Comparison of ENCODE assay signal across 2 cellular contexts in the genomic region with DNA sequence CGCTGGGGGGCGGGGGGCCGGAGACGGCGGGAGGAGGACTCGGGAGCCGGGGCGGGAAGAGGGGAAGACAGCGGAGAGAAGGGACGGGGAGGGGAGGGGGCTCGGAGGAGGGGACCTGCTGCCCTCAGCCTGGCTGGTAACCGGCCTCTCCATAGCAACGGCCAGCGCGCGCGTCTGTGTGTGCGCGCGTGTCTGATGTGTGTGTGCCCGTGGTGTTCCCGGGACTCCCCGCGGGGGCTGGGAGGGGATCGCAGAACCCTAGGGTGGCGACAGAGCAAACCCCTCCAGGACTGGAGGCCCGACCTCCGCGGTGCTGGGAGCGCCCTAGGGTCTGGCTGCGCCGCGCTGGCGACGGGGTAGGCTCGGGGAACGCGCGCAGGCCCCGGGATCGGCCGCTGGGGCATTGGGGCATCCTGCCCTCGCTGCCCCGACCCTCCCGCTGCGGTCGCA.
TF ChIP-seq lines count a peak whose summit lies in the region.

No MANE protein-coding gene starts in this region.

TF ChIP-seq in SK-N-SH, 30 proteins besides CTCF, POLR2A, EP300 and RAD21 (continued from another document):
- TF ChIP-seq TEAD4 (IDR thresholded peaks at IDR 0.05; ENCODE audit: borderline replicate concordance, insufficient read depth), result no peak
- no peak for TF ChIP-seq GABPA (IDR thresholded peaks at IDR 0.05; ENCODE audit: low read depth)
- TF ChIP-seq, protein P1, sequence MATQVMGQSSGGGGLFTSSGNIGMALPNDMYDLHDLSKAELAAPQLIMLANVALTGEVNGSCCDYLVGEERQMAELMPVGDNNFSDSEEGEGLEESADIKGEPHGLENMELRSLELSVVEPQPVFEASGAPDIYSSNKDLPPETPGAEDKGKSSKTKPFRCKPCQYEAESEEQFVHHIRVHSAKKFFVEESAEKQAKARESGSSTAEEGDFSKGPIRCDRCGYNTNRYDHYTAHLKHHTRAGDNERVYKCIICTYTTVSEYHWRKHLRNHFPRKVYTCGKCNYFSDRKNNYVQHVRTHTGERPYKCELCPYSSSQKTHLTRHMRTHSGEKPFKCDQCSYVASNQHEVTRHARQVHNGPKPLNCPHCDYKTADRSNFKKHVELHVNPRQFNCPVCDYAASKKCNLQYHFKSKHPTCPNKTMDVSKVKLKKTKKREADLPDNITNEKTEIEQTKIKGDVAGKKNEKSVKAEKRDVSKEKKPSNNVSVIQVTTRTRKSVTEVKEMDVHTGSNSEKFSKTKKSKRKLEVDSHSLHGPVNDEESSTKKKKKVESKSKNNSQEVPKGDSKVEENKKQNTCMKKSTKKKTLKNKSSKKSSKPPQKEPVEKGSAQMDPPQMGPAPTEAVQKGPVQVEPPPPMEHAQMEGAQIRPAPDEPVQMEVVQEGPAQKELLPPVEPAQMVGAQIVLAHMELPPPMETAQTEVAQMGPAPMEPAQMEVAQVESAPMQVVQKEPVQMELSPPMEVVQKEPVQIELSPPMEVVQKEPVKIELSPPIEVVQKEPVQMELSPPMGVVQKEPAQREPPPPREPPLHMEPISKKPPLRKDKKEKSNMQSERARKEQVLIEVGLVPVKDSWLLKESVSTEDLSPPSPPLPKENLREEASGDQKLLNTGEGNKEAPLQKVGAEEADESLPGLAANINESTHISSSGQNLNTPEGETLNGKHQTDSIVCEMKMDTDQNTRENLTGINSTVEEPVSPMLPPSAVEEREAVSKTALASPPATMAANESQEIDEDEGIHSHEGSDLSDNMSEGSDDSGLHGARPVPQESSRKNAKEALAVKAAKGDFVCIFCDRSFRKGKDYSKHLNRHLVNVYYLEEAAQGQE (IDR thresholded peaks at IDR 0.05; ENCODE audit: low read depth, low read length), result no peak
- no peak for TF ChIP-seq RCOR1 (IDR thresholded peaks at IDR 0.05; ENCODE audit: low read length)

TF ChIP-seq in SK-N-SH treated with all-trans-retinoic acid at 6 μM for 48 hours, 23 proteins besides CTCF, POLR2A, EP300 and RAD21:
- TF ChIP-seq, protein P2, sequence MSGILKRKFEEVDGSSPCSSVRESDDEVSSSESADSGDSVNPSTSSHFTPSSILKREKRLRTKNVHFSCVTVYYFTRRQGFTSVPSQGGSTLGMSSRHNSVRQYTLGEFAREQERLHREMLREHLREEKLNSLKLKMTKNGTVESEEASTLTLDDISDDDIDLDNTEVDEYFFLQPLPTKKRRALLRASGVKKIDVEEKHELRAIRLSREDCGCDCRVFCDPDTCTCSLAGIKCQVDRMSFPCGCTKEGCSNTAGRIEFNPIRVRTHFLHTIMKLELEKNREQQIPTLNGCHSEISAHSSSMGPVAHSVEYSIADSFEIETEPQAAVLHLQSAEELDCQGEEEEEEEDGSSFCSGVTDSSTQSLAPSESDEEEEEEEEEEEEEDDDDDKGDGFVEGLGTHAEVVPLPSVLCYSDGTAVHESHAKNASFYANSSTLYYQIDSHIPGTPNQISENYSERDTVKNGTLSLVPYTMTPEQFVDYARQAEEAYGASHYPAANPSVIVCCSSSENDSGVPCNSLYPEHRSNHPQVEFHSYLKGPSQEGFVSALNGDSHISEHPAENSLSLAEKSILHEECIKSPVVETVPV (CRISPR knock-in tag; IDR thresholded peaks at IDR 0.05), result no peak
- TF ChIP-seq, protein P3, sequence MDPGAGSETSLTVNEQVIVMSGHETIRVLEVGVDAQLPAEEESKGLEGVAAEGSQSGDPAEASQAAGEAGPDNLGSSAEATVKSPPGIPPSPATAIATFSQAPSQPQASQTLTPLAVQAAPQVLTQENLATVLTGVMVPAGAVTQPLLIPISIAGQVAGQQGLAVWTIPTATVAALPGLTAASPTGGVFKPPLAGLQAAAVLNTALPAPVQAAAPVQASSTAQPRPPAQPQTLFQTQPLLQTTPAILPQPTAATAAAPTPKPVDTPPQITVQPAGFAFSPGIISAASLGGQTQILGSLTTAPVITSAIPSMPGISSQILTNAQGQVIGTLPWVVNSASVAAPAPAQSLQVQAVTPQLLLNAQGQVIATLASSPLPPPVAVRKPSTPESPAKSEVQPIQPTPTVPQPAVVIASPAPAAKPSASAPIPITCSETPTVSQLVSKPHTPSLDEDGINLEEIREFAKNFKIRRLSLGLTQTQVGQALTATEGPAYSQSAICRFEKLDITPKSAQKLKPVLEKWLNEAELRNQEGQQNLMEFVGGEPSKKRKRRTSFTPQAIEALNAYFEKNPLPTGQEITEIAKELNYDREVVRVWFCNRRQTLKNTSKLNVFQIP (CRISPR knock-in tag; IDR thresholded peaks at IDR 0.05; ENCODE audit: borderline replicate concordance, low read depth), result no peak
- TF ChIP-seq TCF4 (CRISPR knock-in tag; IDR thresholded peaks at IDR 0.05; ENCODE audit: borderline replicate concordance), result no peak
- TF ChIP-seq ZC3H10 (CRISPR knock-in tag; IDR thresholded peaks at IDR 0.05), result no peak
- no peak for TF ChIP-seq ESRRG (CRISPR knock-in tag; IDR thresholded peaks at IDR 0.05)
- no peak for TF ChIP-seq ZFP30 (CRISPR knock-in tag; IDR thresholded peaks at IDR 0.05)
- no peak for TF ChIP-seq BACH2 (CRISPR knock-in tag; IDR thresholded peaks at IDR 0.05; ENCODE audit: borderline replicate concordance)
- TF ChIP-seq CSDC2 (CRISPR knock-in tag; IDR thresholded peaks at IDR 0.05), result no peak
- no peak for TF ChIP-seq PPARA (CRISPR knock-in tag; IDR thresholded peaks at IDR 0.05; ENCODE audit: borderline replicate concordance)
- no peak for TF ChIP-seq SNAI2 (CRISPR knock-in tag; IDR thresholded peaks at IDR 0.05)
- no peak for TF ChIP-seq ZNF8 (CRISPR knock-in tag; IDR thresholded peaks at IDR 0.05)
- TF ChIP-seq ARNTL (CRISPR knock-in tag; IDR thresholded peaks at IDR 0.05; ENCODE audit: borderline replicate concordance, low read depth), result no peak
- TF ChIP-seq, protein P4, sequence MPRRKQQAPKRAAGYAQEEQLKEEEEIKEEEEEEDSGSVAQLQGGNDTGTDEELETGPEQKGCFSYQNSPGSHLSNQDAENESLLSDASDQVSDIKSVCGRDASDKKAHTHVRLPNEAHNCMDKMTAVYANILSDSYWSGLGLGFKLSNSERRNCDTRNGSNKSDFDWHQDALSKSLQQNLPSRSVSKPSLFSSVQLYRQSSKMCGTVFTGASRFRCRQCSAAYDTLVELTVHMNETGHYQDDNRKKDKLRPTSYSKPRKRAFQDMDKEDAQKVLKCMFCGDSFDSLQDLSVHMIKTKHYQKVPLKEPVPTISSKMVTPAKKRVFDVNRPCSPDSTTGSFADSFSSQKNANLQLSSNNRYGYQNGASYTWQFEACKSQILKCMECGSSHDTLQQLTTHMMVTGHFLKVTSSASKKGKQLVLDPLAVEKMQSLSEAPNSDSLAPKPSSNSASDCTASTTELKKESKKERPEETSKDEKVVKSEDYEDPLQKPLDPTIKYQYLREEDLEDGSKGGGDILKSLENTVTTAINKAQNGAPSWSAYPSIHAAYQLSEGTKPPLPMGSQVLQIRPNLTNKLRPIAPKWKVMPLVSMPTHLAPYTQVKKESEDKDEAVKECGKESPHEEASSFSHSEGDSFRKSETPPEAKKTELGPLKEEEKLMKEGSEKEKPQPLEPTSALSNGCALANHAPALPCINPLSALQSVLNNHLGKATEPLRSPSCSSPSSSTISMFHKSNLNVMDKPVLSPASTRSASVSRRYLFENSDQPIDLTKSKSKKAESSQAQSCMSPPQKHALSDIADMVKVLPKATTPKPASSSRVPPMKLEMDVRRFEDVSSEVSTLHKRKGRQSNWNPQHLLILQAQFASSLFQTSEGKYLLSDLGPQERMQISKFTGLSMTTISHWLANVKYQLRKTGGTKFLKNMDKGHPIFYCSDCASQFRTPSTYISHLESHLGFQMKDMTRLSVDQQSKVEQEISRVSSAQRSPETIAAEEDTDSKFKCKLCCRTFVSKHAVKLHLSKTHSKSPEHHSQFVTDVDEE (CRISPR knock-in tag; IDR thresholded peaks at IDR 0.05), result no peak
- TF ChIP-seq TOX (CRISPR knock-in tag; IDR thresholded peaks at IDR 0.05; ENCODE audit: borderline replicate concordance), result no peak
- TF ChIP-seq ZNF565 (CRISPR knock-in tag; conservative IDR thresholded peaks at IDR 0.05; ENCODE audit: low read depth), result no peak
- TF ChIP-seq, protein P5, sequence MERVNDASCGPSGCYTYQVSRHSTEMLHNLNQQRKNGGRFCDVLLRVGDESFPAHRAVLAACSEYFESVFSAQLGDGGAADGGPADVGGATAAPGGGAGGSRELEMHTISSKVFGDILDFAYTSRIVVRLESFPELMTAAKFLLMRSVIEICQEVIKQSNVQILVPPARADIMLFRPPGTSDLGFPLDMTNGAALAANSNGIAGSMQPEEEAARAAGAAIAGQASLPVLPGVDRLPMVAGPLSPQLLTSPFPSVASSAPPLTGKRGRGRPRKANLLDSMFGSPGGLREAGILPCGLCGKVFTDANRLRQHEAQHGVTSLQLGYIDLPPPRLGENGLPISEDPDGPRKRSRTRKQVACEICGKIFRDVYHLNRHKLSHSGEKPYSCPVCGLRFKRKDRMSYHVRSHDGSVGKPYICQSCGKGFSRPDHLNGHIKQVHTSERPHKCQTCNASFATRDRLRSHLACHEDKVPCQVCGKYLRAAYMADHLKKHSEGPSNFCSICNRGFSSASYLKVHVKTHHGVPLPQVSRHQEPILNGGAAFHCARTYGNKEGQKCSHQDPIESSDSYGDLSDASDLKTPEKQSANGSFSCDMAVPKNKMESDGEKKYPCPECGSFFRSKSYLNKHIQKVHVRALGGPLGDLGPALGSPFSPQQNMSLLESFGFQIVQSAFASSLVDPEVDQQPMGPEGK (CRISPR knock-in tag; IDR thresholded peaks at IDR 0.05; ENCODE audit: borderline replicate concordance), result no peak
- TF ChIP-seq OSR1 (CRISPR knock-in tag; IDR thresholded peaks at IDR 0.05), result no peak
- TF ChIP-seq, protein P6, sequence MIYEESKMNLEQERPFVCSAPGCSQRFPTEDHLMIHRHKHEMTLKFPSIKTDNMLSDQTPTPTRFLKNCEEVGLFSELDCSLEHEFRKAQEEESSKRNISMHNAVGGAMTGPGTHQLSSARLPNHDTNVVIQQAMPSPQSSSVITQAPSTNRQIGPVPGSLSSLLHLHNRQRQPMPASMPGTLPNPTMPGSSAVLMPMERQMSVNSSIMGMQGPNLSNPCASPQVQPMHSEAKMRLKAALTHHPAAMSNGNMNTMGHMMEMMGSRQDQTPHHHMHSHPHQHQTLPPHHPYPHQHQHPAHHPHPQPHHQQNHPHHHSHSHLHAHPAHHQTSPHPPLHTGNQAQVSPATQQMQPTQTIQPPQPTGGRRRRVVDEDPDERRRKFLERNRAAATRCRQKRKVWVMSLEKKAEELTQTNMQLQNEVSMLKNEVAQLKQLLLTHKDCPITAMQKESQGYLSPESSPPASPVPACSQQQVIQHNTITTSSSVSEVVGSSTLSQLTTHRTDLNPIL (CRISPR knock-in tag; IDR thresholded peaks at IDR 0.05; ENCODE audit: low read depth), result no peak
